ENCODE assay signal across 8 cellular contexts in genomic region chr3:191329654-191330308, GRCh38. TPM values are rescaled to one million over a fixed set of nuclear protein-coding genes. Genes with fewer than 3 reads are reported as not detected.
DNase-seq lines count a peak whose midpoint lies in the region; ATAC-seq and TF ChIP-seq lines count a peak whose summit lies in the region.

No MANE protein-coding gene starts in this region.

- peak overlapping the region; percentile 85 to 99 (median 95) for H3K9ac ChIP-seq in BLaER1 treated with 17β-estradiol and CSF1 and Interleukin-3, amounts not matched to agents 10 nM and 100 nM

- no peak for TF ChIP-seq CTCF in adrenal gland (IDR thresholded peaks at IDR 0.05)

- peak overlapping the region; percentile 89 to 96 (median 93) for H3K27ac ChIP-seq in BLaER1 treated with 17β-estradiol and CSF1 and Interleukin-3, amounts not matched to agents 10 nM and 100 nM
- peak overlapping the region; percentile 58 to 97 (median 92) for H3K27ac ChIP-seq in adrenal gland

- peak overlapping the region; percentile 74 to 96 (median 87) for H3K4me2 ChIP-seq in BLaER1 treated with 17β-estradiol and CSF1 and Interleukin-3, amounts not matched to agents 10 nM and 100 nM

- WGBS in adrenal gland, 4 donors: 1 to 2% (median 1%) methylated on average over 15 to 35 of the region's 35 CpGs

- peak overlapping the region; percentile 81 to 94 (median 87) for H3K4me3 ChIP-seq in BLaER1 treated with 17β-estradiol and CSF1 and Interleukin-3, amounts not matched to agents 10 nM and 100 nM
- peak overlapping the region; percentile 31 to 96 (median 52) for H3K4me3 ChIP-seq in adrenal gland

- H3K36me3 ChIP-seq in BLaER1 treated with 17β-estradiol and CSF1 and Interleukin-3, amounts not matched to agents 10 nM and 100 nM: no peaks in the 10 kb centered on the region
- no peaks in the 10 kb centered on the region for H3K36me3 ChIP-seq in adrenal gland (replicated peaks in 1 of 2)

- ATAC-seq in GM18858 (IDR thresholded peaks at IDR 0.05; ENCODE audit: unreplicated experiment) (peak; percentile 10), HG03039 (IDR thresholded peaks at IDR 0.05; ENCODE audit: unreplicated experiment) (peak; percentile 18), left ventricle myocardium superior (peak; percentile 62)

- no peak for TF ChIP-seq POLR2A in adrenal gland (IDR thresholded peaks at IDR 0.05)

- H3K9me3 ChIP-seq in BLaER1 treated with 17β-estradiol and CSF1 and Interleukin-3, amounts not matched to agents 10 nM and 100 nM (replicated peaks in 1 of 11): no peaks in the 10 kb centered on the region
- H3K9me3 ChIP-seq in adrenal gland (replicated peaks in 1 of 3): no peaks in the 10 kb centered on the region

- H4K20me1 ChIP-seq in BLaER1 treated with 17β-estradiol and CSF1 and Interleukin-3, amounts not matched to agents 10 nM and 100 nM: peaks cover 0 to 24% (median 0%) of the 10 kb centered on the region in 11 experiments; a peak in 6 of 22 replicates

- intact Hi-C loops in adrenal gland (cut with DNase I): no loop called here
- intact Hi-C loops in left ventricle myocardium superior (cut with micrococcal nuclease): no loop called here
- intact Hi-C loops in posterior vena cava (cut with DNase I): no loop called here

- H3K4me1 ChIP-seq in BLaER1 treated with 17β-estradiol and CSF1 and Interleukin-3, amounts not matched to agents 10 nM and 100 nM: peaks cover 19 to 51% (median 31%) of the 10 kb centered on the region in 10 experiments
- H3K4me1 ChIP-seq in adrenal gland (replicated peaks in 1 of 2): peaks cover 24 to 46% of the 10 kb centered on the region in 2 donors

- peaks cover 0 to 26% (median 6%) of the 10 kb centered on the region in 11 experiments; a peak in 8 of 22 replicates for H3K27me3 ChIP-seq in BLaER1 treated with 17β-estradiol and CSF1 and Interleukin-3, amounts not matched to agents 10 nM and 100 nM
- H3K27me3 ChIP-seq in adrenal gland: no peaks in the 10 kb centered on the region

- DNase-seq in NCI-H345 treated with DMSO at 0.1 percent for 48 hours (lab: John Stamatoyannopoulos, UW; ENCODE audit: unreplicated experiment) (peak; percentile 59), adrenal gland (peak; percentile 40 to 71 (median 60)), left ventricle myocardium superior (peak; percentile 66), posterior vena cava (ENCODE audit: low spot score) (peak; percentile 87), NCI-H1048 (lab: John Stamatoyannopoulos, UW) (no peak)

RNA-seq across cellular contexts. Expression of gene UTS2B, which starts 0.5 kb away (rescaled TPM):
- total RNA-seq in adrenal gland: under 1 TPM in 4 of 8 donors, not detected in 4; 0.32 to 0.69 (median 0.55) TPM
- polyA plus RNA-seq in adrenal gland: under 1 TPM in 2 of 3 donors, not detected in 1; 0.07 to 0.16 TPM
- total RNA-seq in left ventricle myocardium superior: 0.42 TPM
- total RNA-seq in posterior vena cava: under 1 TPM; 0.24 to 0.37 TPM

RNA-seq across cellular contexts. Expression of gene CCDC50, which starts 0.6 kb away (rescaled TPM):
- total RNA-seq in adrenal gland (10 to 100 TPM; 52.2 to 92.1 (median 71.6) TPM), left ventricle myocardium superior (55.2 TPM), posterior vena cava (100 to 1,000 TPM in 1 of 2 donors, 10 to 100 TPM in 1; 81.7 to 124 TPM)
- polyA plus RNA-seq in adrenal gland: 10 to 100 TPM; 18.3 to 47.2 (median 19.6) TPM

Comparison
In these comparisons a context has a peak if more than half of its experiments do, and no peak if none do; other contexts are left out.
1. ATAC-seq: peak in every context shown above with its lines; median percentile 62 in left ventricle myocardium superior; 18 in HG03039; 10 in GM18858.